Comparison of ENCODE assay signal across 20 cellular contexts in the genomic region with DNA sequence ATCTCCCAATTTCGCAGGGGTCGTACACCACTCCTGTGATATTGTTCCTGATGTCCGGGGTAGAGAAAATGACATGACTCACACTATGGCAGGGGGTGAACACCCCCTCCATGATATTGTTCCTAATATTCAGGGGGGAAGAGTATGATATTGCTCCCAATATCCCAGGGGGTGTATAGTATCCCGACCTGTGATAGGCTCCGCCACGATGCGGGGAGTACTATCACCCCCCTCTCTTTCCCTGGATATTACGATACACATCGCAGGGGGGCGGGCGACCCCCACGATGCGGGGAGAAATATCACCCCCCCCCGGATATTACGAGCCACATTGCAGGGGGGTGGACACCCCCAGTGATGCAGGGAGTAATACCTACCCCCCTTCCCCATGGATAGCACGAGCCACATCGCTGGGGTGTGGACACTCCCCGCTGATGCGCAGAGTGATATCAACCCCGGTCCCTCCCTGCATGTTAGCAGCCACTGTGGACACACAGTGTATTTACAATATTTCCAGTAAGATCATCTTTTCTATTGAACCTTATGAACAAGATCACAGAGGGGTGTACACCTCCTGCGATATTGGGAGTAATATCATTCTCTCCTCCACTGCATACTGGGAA. TPM values are rescaled to one million over a fixed set of nuclear protein-coding genes. Genes with fewer than 3 reads are reported as not detected.
"Had no signal": no experiment of that assay in that cellular context is flagged by ENCODE, and none has a peak within 500 bp of the region (broad histone marks: within the 10 kb centered on the region; RNA-seq: fewer than 3 reads in every experiment).

No MANE protein-coding gene starts in this region.

- DNase-seq: activated CD4-positive, alpha-beta T cell treated with anti-CD3 and anti-CD28 coated beads, Interleukin-2, amount 50 U/mL, for 48 hours; activated CD8-positive, alpha-beta memory T cell treated with anti-CD3 and anti-CD28 coated beads, Interleukin-2, amount 10 ng/mL, durations not matched to agents 7 days and 5 days; anterior cingulate cortex; caudate nucleus; effector memory CD4-positive, alpha-beta T cell; foreskin keratinocyte; lower lobe of right lung; mesendoderm; mucosa of descending colon; occipital lobe; right lobe of liver; stimulated activated CD4-positive, alpha-beta T cell treated with anti-CD3 and anti-CD28 coated beads, Interleukin-2, amount 100 ng/mL, for 24 hours; stimulated activated naive B cell treated with anti-CD40 and anti-IgM and Interleukin-4, amounts not matched to agents 10 μg/mL and 1 μg/mL and 100 μg/mL, for 72 hours; T1000 had no signal

- H3K36me3 Mint-ChIP-seq: activated CD8-positive, alpha-beta memory T cell treated with anti-CD3 and anti-CD28 coated beads, Interleukin-2, amount 10 ng/mL, durations not matched to agents 7 days and 5 days; brain; stimulated activated naive B cell treated with anti-CD40 and anti-IgM and Interleukin-4, amounts not matched to agents 10 μg/mL and 1 μg/mL and 100 μg/mL, for 72 hours; WTC11 had no signal

- H3K9me3 Mint-ChIP-seq: stimulated activated naive B cell treated with anti-CD40 and anti-IgM and Interleukin-4, amounts not matched to agents 10 μg/mL and 1 μg/mL and 100 μg/mL, for 72 hours; T-helper 1 cell treated with Interleukin-12 subunit alpha and Interleukin-12 subunit beta and Interleukin-4 antibody, amounts not matched to agents 30 μg/mL and 1 μg/mL, for 36 hours had no signal

- H3K4me1 Mint-ChIP-seq: activated CD8-positive, alpha-beta memory T cell treated with anti-CD3 and anti-CD28 coated beads, Interleukin-2, amount 10 ng/mL, durations not matched to agents 7 days and 5 days; brain; stimulated activated naive B cell treated with anti-CD40 and anti-IgM and Interleukin-4, amounts not matched to agents 10 μg/mL and 1 μg/mL and 100 μg/mL, for 72 hours had no signal

- ATAC-seq: activated CD8-positive, alpha-beta memory T cell treated with anti-CD3 and anti-CD28 coated beads, Interleukin-2, amount 10 ng/mL, durations not matched to agents 7 days and 5 days; foreskin keratinocyte; left lobe of liver; lower lobe of right lung; mucosa of descending colon; right lobe of liver; stimulated activated naive B cell treated with anti-CD40 and anti-IgM and Interleukin-4, amounts not matched to agents 10 μg/mL and 1 μg/mL and 100 μg/mL, for 72 hours; WTC11 had no signal

- H3K4me3 Mint-ChIP-seq: activated CD8-positive, alpha-beta memory T cell treated with anti-CD3 and anti-CD28 coated beads, Interleukin-2, amount 10 ng/mL, durations not matched to agents 7 days and 5 days; brain; stimulated activated naive B cell treated with anti-CD40 and anti-IgM and Interleukin-4, amounts not matched to agents 10 μg/mL and 1 μg/mL and 100 μg/mL, for 72 hours; T-helper 1 cell treated with Interleukin-12 subunit alpha and Interleukin-12 subunit beta and Interleukin-4 antibody, amounts not matched to agents 30 μg/mL and 1 μg/mL, for 36 hours; WTC11 had no signal

- H3K27ac Mint-ChIP-seq: activated CD8-positive, alpha-beta memory T cell treated with anti-CD3 and anti-CD28 coated beads, Interleukin-2, amount 10 ng/mL, durations not matched to agents 7 days and 5 days; brain; stimulated activated naive B cell treated with anti-CD40 and anti-IgM and Interleukin-4, amounts not matched to agents 10 μg/mL and 1 μg/mL and 100 μg/mL, for 72 hours; T-helper 1 cell treated with Interleukin-12 subunit alpha and Interleukin-12 subunit beta and Interleukin-4 antibody, amounts not matched to agents 30 μg/mL and 1 μg/mL, for 36 hours; WTC11 had no signal

RNA-seq across cellular contexts. Expression of a gene that starts 17.7 kb away (rescaled TPM):
- total RNA-seq: activated CD8-positive, alpha-beta memory T cell treated with anti-CD3 and anti-CD28 coated beads, Interleukin-2, amount 10 ng/mL, durations not matched to agents 7 days and 5 days; foreskin keratinocyte; kidney epithelial cell; left lobe of liver; occipital lobe; right lobe of liver; subcutaneous adipose tissue; WTC11 had no signal
